In genomic region chr11:2138436-2139117, GRCh38 we compare ENCODE assay signal across 10 cellular contexts. TPM values are rescaled to one million over a fixed set of nuclear protein-coding genes. Genes with fewer than 3 reads are reported as not detected.
DNase-seq lines count a peak whose midpoint lies in the region; ATAC-seq and TF ChIP-seq lines count a peak whose summit lies in the region.
"Had no signal": no experiment of that assay in that cellular context is flagged by ENCODE, and none has a peak within 500 bp of the region (broad histone marks: within the 10 kb centered on the region; RNA-seq: fewer than 3 reads in every experiment).

No MANE protein-coding gene starts in this region.

- H3K27me3 ChIP-seq in iPS DF 6.9 (ENCODE audit: control insufficient read depth, insufficient read depth, low read length): peaks cover 50% of the 10 kb centered on the region
- peaks cover 22 to 100% (median 90%) of the 10 kb centered on the region in 3 donors for H3K27me3 ChIP-seq in stomach
- peaks cover 0 to 100% (median 83%) of the 10 kb centered on the region in 45 donors for H3K27me3 ChIP-seq in dorsolateral prefrontal cortex

- no peak overlapping the region for H3K4me3 Mint-ChIP-seq in T-helper 2 cell treated with Interferon-gamma antibody and Interleukin-4, amounts not matched to agents 5 μg/mL and 100 μg/mL, for 36 hours
- H3K4me3 Mint-ChIP-seq in activated naive CD8-positive, alpha-beta T cell: peak overlapping the region; percentile 81

- intact Hi-C loops in stomach (cut with DNase I; ENCODE audit: low total_unique reads) (no loop called here), dorsolateral prefrontal cortex (cut with DNase I) (no loop called here)

- H3K4me3 ChIP-seq in iPS DF 6.9 (ENCODE audit: low read length) (peak overlapping the region; percentile 16; the same call in 1 of the 2 replicates), stomach (peak overlapping the region; percentile 36 to 53 (median 38)), dorsolateral prefrontal cortex (peak overlapping the region in 24 of 59 donors; percentile 8 to 56 (median 28))

- H3K27me3 Mint-ChIP-seq in T-helper 2 cell treated with Interferon-gamma antibody and Interleukin-4, amounts not matched to agents 5 μg/mL and 100 μg/mL, for 36 hours (ENCODE audit: low read depth): peaks cover 57% of the 10 kb centered on the region
- H3K27me3 Mint-ChIP-seq in activated naive CD8-positive, alpha-beta T cell: peaks cover 30% of the 10 kb centered on the region

- H3K27ac ChIP-seq in iPS DF 6.9 (ENCODE audit: low read length) (no peak overlapping the region), stomach (no peak overlapping the region), dorsolateral prefrontal cortex (no peak overlapping the region)

- H3K9me3 Mint-ChIP-seq in T-helper 2 cell treated with Interferon-gamma antibody and Interleukin-4, amounts not matched to agents 5 μg/mL and 100 μg/mL, for 36 hours: no peaks in the 10 kb centered on the region
- H3K9me3 Mint-ChIP-seq in activated naive CD8-positive, alpha-beta T cell (ENCODE audit: low read depth): no peaks in the 10 kb centered on the region

- DNase-seq in T-helper 2 cell treated with Interferon-gamma antibody and Interleukin-4, amounts not matched to agents 5 μg/mL and 100 μg/mL, for 36 hours (ENCODE audit: low spot score): no peak
- no peak for DNase-seq in T-helper 2 cell
- no peak for DNase-seq in iPS DF 6.9 (ENCODE audit: low read depth, low spot score)
- no peak for DNase-seq in stomach
- DNase-seq in SKM-1 treated with dmso at 0.1 percent for 144 hours (lab: John Stamatoyannopoulos, UW; ENCODE audit: unreplicated experiment): no peak
- no peak for DNase-seq in dorsolateral prefrontal cortex

- ATAC-seq in GM21423 (IDR thresholded peaks at IDR 0.05; ENCODE audit: unreplicated experiment): no peak
- ATAC-seq: esophagus mucosa had no signal

- H3K9me3 ChIP-seq in iPS DF 6.9 (ENCODE audit: control insufficient read depth, insufficient read depth, low read length): no peaks in the 10 kb centered on the region
- H3K9me3 ChIP-seq in stomach: no peaks in the 10 kb centered on the region

- WGBS in iPS DF 6.9 (ENCODE audit: insufficient coverage, insufficient read length): no CpG with 5 or more reads among the region's 67 CpGs
- 1 to 4% (median 1%) methylated on average over 38 to 65 of the region's 67 CpGs for WGBS in stomach, 5 donors

- H3K36me3 Mint-ChIP-seq in T-helper 2 cell treated with Interferon-gamma antibody and Interleukin-4, amounts not matched to agents 5 μg/mL and 100 μg/mL, for 36 hours (ENCODE audit: low read depth): no peaks in the 10 kb centered on the region
- H3K36me3 Mint-ChIP-seq in activated naive CD8-positive, alpha-beta T cell: no peaks in the 10 kb centered on the region

- H3K36me3 ChIP-seq in iPS DF 6.9 (ENCODE audit: control insufficient read depth, insufficient read depth, low read length) (no peaks in the 10 kb centered on the region), stomach (no peaks in the 10 kb centered on the region)

- TF ChIP-seq CTCF in stomach (IDR thresholded peaks at IDR 0.05): no peak
- TF ChIP-seq CTCF in dorsolateral prefrontal cortex (IDR thresholded peaks at IDR 0.05 in 54 of 56, conservative IDR thresholded peaks at IDR 0.05 in 2 of 56; ENCODE audit: low read depth in 1 of 56, partially characterized antibody in 56 of 56): no peak

- H3K4me1 ChIP-seq in iPS DF 6.9 (ENCODE audit: control insufficient read depth, insufficient read depth, low read length) (peaks cover 7% of the 10 kb centered on the region), stomach (peaks cover 32 to 47% (median 43%) of the 10 kb centered on the region in 4 donors)

- no peak for TF ChIP-seq POLR2A in stomach (IDR thresholded peaks at IDR 0.05)

- TF ChIP-seq EP300 in stomach (IDR thresholded peaks at IDR 0.05): no peak

- H3K27ac Mint-ChIP-seq in T-helper 2 cell treated with Interferon-gamma antibody and Interleukin-4, amounts not matched to agents 5 μg/mL and 100 μg/mL, for 36 hours: peak overlapping the region; percentile 52
- no peak overlapping the region for H3K27ac Mint-ChIP-seq in activated naive CD8-positive, alpha-beta T cell

- H3K4me1 Mint-ChIP-seq in T-helper 2 cell treated with Interferon-gamma antibody and Interleukin-4, amounts not matched to agents 5 μg/mL and 100 μg/mL, for 36 hours (ENCODE audit: low read depth): no peaks in the 10 kb centered on the region
- peaks cover 29% of the 10 kb centered on the region for H3K4me1 Mint-ChIP-seq in activated naive CD8-positive, alpha-beta T cell (ENCODE audit: low read depth)

RNA-seq across cellular contexts. Expression of gene IGF2, which starts 0.6 kb away (rescaled TPM):
- total RNA-seq in stomach (100 to 1,000 TPM in 1 of 5 donors, 10 to 100 TPM in 3, 1 to 10 TPM in 1; 5.2 to 164 (median 29.2) TPM), dorsolateral prefrontal cortex (100 to 1,000 TPM in 2 of 120 experiments, 10 to 100 TPM in 51, 1 to 10 TPM in 67; 1.8 to 139 (median 9.0) TPM)
- polyA plus RNA-seq in stomach: 1 to 10 TPM; 3.8 to 9.6 (median 5.2) TPM

RNA-seq across cellular contexts. Expression of gene INS, which starts 22.4 kb away (rescaled TPM):
- total RNA-seq in stomach: not detected
- 10 to 100 TPM in 1 of 3 donors, 1 to 10 TPM in 1, not detected in 1; 7.2 to 37.6 TPM for polyA plus RNA-seq in stomach
- not detected for total RNA-seq in dorsolateral prefrontal cortex
- total RNA-seq: esophagus mucosa; T-helper 1 cell treated with Interleukin-12 subunit alpha and Interleukin-12 subunit beta and Interleukin-4 antibody, amounts not matched to agents 30 ng/mL and 1 ng/mL, for 36 hours had no signal

RNA-seq across cellular contexts. Expression of gene TH, which starts 33.0 kb away (rescaled TPM):
- not detected for total RNA-seq in stomach
- polyA plus RNA-seq in stomach: 1 to 10 TPM in 1 of 3 donors, under 1 TPM in 1, not detected in 1; 0.13 to 1.7 TPM
- total RNA-seq in dorsolateral prefrontal cortex: 1 to 10 TPM in 23 of 120 experiments, under 1 TPM in 53, not detected in 44; 0.31 to 4.7 (median 0.72) TPM
- total RNA-seq: T-helper 1 cell treated with Interleukin-12 subunit alpha and Interleukin-12 subunit beta and Interleukin-4 antibody, amounts not matched to agents 30 ng/mL and 1 ng/mL, for 36 hours had no signal
